Comparison of ENCODE assay signal across 1 cellular context in genomic region chr10:64360240-64360639, GRCh38.
TF ChIP-seq lines count a peak whose summit lies in the region.

No MANE protein-coding gene starts in this region.

TF ChIP-seq in H1, 55 proteins besides CTCF, POLR2A, EP300 and RAD21:
- TF ChIP-seq CEBPB (IDR thresholded peaks at IDR 0.05; ENCODE audit: low read depth, low read length) = peak; percentile 73
TF ChIP-seq in H1: peak in this region for 1; not testable (repeated sequence) for 54.
